32 cellular contexts compared by ENCODE assay signal in genomic region chr13:79285159-79285558, GRCh38.
"Had no signal": no experiment of that assay in that cellular context is flagged by ENCODE, and none has a peak within 500 bp of the region (broad histone marks: within the 10 kb centered on the region; RNA-seq: fewer than 3 reads in every experiment).

No MANE protein-coding gene starts in this region.

- H3K4me1 ChIP-seq: adrenal gland, body of pancreas, breast epithelium had no signal

- ATAC-seq: activated CD4-positive, alpha-beta T cell treated with anti-CD3 and anti-CD28 coated beads for 36 hours; activated CD4-positive, CD25-positive, alpha-beta regulatory T cell treated with anti-CD3 and anti-CD28 coated beads, Interleukin-2, amount 50 U/mL, for 24 hours; activated CD8-positive, alpha-beta memory T cell treated with anti-CD3 and anti-CD28 coated beads, Interleukin-2, amount 10 ng/mL, durations not matched to agents 7 days and 5 days; activated CD8-positive, alpha-beta T cell treated with anti-CD3 and anti-CD28 coated beads, Interleukin-2, amount 10 ng/mL, durations not matched to agents 7 days and 5 days; activated naive CD4-positive, alpha-beta T cell treated with anti-CD3 and anti-CD28 coated beads, Interleukin-2, amount 50 U/mL, for 72 hours; body of pancreas had no signal

- H3K36me3 ChIP-seq: adrenal gland, brain microvascular endothelial cell, breast epithelium had no signal

- H3K27ac ChIP-seq: adrenal gland, body of pancreas, brain microvascular endothelial cell, breast epithelium, VCaP had no signal

- H3K9me3 ChIP-seq: adrenal gland, body of pancreas, breast epithelium had no signal

- DNase-seq: activated CD4-positive, alpha-beta memory T cell treated with anti-CD3 and anti-CD28 coated beads, Interleukin-2, amount 10 ng/mL, durations not matched to agents 7 days and 5 days; activated CD4-positive, alpha-beta T cell treated with anti-CD3 and anti-CD28 coated beads for 1 hour; activated CD4-positive, alpha-beta T cell treated with anti-CD3 and anti-CD28 coated beads for 36 hours; activated CD4-positive, alpha-beta T cell treated with anti-CD3 and anti-CD28 coated beads for 48 hours; activated CD4-positive, alpha-beta T cell treated with anti-CD3 and anti-CD28 coated beads, Interleukin-2, amount 10 ng/mL, durations not matched to agents 7 days and 5 days; activated CD4-positive, alpha-beta T cell treated with anti-CD3 and anti-CD28 coated beads, Interleukin-2, amount 50 U/mL, for 48 hours; activated CD4-positive, CD25-positive, alpha-beta regulatory T cell; activated CD8-positive, alpha-beta memory T cell treated with anti-CD3 and anti-CD28 coated beads for 24 hours; activated CD8-positive, alpha-beta memory T cell treated with anti-CD3 and anti-CD28 coated beads, Interleukin-2, amount 10 ng/mL, durations not matched to agents 7 days and 5 days; activated CD8-positive, alpha-beta memory T cell treated with anti-CD3 and anti-CD28 coated beads, Interleukin-2, amount 50 U/mL, for 48 hours; activated CD8-positive, alpha-beta T cell treated with anti-CD3 and anti-CD28 coated beads, Interleukin-2, amount 10 ng/mL, durations not matched to agents 7 days and 5 days; activated effector memory CD4-positive, alpha-beta T cell treated with anti-CD3 and anti-CD28 coated beads, Interleukin-2, amount 50 U/mL, for 16 hours; activated gamma-delta T cell treated with Interleukin-2 at 50 U/mL for 16 hours; activated naive CD4-positive, alpha-beta T cell; activated naive CD4-positive, alpha-beta T cell treated with anti-CD3 and anti-CD28 coated beads for 36 hours; activated naive CD4-positive, alpha-beta T cell treated with anti-CD3 and anti-CD28 coated beads, Interleukin-2, amount 50 U/mL, for 16 hours; activated naive CD8-positive, alpha-beta T cell treated with anti-CD3 and anti-CD28 coated beads for 36 hours; activated T-cell treated with anti-CD3 and anti-CD28 coated beads, Interleukin-2, amount 50 U/mL, for 24 hours; activated T-cell treated with anti-CD3 and anti-CD28 coated beads, Interleukin-2, amount 50 U/mL, for 48 hours; adrenal gland; amniotic stem cell; aorta; body of pancreas; brain microvascular endothelial cell; central memory CD4-positive, alpha-beta T cell; T-helper 1 cell; T-helper 2 cell; T-helper 9 cell had no signal

- H3K4me3 ChIP-seq: adrenal gland, body of pancreas, breast epithelium had no signal

- H3K27me3 ChIP-seq: body of pancreas, brain microvascular endothelial cell, breast epithelium had no signal
